Comparison of ENCODE assay signal across 2 cellular contexts in genomic region chr2:60351321-60351720, GRCh38.
TF ChIP-seq lines count a peak whose summit lies in the region.

No MANE protein-coding gene starts in this region.

TF ChIP-seq in GM12878, 131 proteins besides CTCF, POLR2A, EP300 and RAD21 (continued from another document):
- TF ChIP-seq REST (IDR thresholded peaks at IDR 0.05; ENCODE audit: low read depth, low read length) (no peak), ZNF207 (IDR thresholded peaks at IDR 0.05; ENCODE audit: borderline replicate concordance) (no peak), HDAC6 (IDR thresholded peaks at IDR 0.05; ENCODE audit: unreplicated experiment) (no peak), SREBF2 (IDR thresholded peaks at IDR 0.05; ENCODE audit: low read length) (no peak), SUPT20H (IDR thresholded peaks at IDR 0.05; ENCODE audit: borderline replicate concordance, control insufficient read depth, low read depth, low read length) (no peak), BACH1 (IDR thresholded peaks at IDR 0.05; ENCODE audit: borderline replicate concordance) (no peak), FOXM1 (IDR thresholded peaks at IDR 0.05; ENCODE audit: low read depth, low read length) (no peak), WRNIP1 (IDR thresholded peaks at IDR 0.05; ENCODE audit: borderline replicate concordance, low read depth, low read length) (no peak), SMC3 (IDR thresholded peaks at IDR 0.05; ENCODE audit: borderline replicate concordance, low read length) (no peak), POU2F2 (IDR thresholded peaks at IDR 0.05; ENCODE audit: borderline replicate concordance, low read depth, low read length) (no peak)

TF ChIP-seq in SK-N-SH treated with all-trans-retinoic acid at 6 μM for 48 hours, 23 proteins besides CTCF, POLR2A, EP300 and RAD21 (continued from another document):
- no peak for TF ChIP-seq TSHZ2 (CRISPR knock-in tag; IDR thresholded peaks at IDR 0.05)
- no peak for TF ChIP-seq GLIS3 (CRISPR knock-in tag; IDR thresholded peaks at IDR 0.05)
- TF ChIP-seq CSRNP3 (CRISPR knock-in tag; IDR thresholded peaks at IDR 0.05) = no peak
- no peak for TF ChIP-seq CSDC2 (CRISPR knock-in tag; IDR thresholded peaks at IDR 0.05)
- TF ChIP-seq ZFP3 (CRISPR knock-in tag; IDR thresholded peaks at IDR 0.05) = no peak
TF ChIP-seq in SK-N-SH treated with all-trans-retinoic acid at 6 μM for 48 hours: peak in this region for 0.
